30 cellular contexts compared by ENCODE assay signal in genomic region chr7:158368449-158368848, GRCh38.
"Had no signal": no experiment of that assay in that cellular context is flagged by ENCODE, and none has a peak within 500 bp of the region (broad histone marks: within the 10 kb centered on the region; RNA-seq: fewer than 3 reads in every experiment).

No MANE protein-coding gene starts in this region.

- H3K27ac ChIP-seq: coronary artery, esophagus muscularis mucosa, foreskin keratinocyte, gastroesophageal sphincter, heart left ventricle, hepatocyte, left ventricle myocardium inferior, neutrophil, pancreas, right lobe of liver, thoracic aorta, tibial nerve, upper lobe of left lung, uterus had no signal

- H3K36me3 ChIP-seq: esophagus muscularis mucosa, gastroesophageal sphincter, heart left ventricle, left ventricle myocardium inferior, neutrophil, pancreas, right lobe of liver, thoracic aorta, tibial nerve, upper lobe of left lung, uterus had no signal

- H3K9me3 ChIP-seq: esophagus muscularis mucosa, gastroesophageal sphincter, heart left ventricle, left ventricle myocardium inferior, mucosa of descending colon, neutrophil, pancreas, right lobe of liver, thoracic aorta, tibial nerve, upper lobe of left lung, uterus had no signal

- H3K27me3 ChIP-seq: foreskin keratinocyte, hepatocyte, neutrophil, pancreas, right lobe of liver, tibial nerve, upper lobe of left lung, uterus had no signal

- H3K4me1 ChIP-seq: esophagus muscularis mucosa, foreskin keratinocyte, gastroesophageal sphincter, heart left ventricle, left ventricle myocardium inferior, pancreas, right lobe of liver, tibial nerve, upper lobe of left lung, uterus had no signal

- H3K4me3 ChIP-seq: coronary artery, esophagus muscularis mucosa, gastroesophageal sphincter, heart left ventricle, hepatocyte, left ventricle myocardium inferior, lung, mucosa of descending colon, pancreas, right lobe of liver, smooth muscle cell, thoracic aorta, tibial nerve, upper lobe of left lung, uterus had no signal

- H3K27me3 Mint-ChIP-seq: memory B cell; naive B cell; natural killer cell treated with Interleukin-12 subunit alpha and Interleukin-12 subunit beta and Interleukin-15 and Interleukin-18, amount 100 ng/mL, for 72 hours; stimulated activated memory B cell treated with anti-CD40 and anti-IgM and Interleukin-4, amounts not matched to agents 10 μg/mL and 1 μg/mL and 100 μg/mL, for 72 hours; stimulated activated naive CD8-positive, alpha-beta T cell treated with anti-CD3 and anti-CD28 coated beads, Interleukin-15, Interleukin-2, amounts not matched to agents 100 ng/mL and 50 ng/mL, for 24 hours had no signal

- H3K36me3 Mint-ChIP-seq: memory B cell; mesothelial cell of epicardium; naive B cell; natural killer cell treated with Interleukin-12 subunit alpha and Interleukin-12 subunit beta and Interleukin-15 and Interleukin-18, amount 100 ng/mL, for 72 hours; stimulated activated memory B cell treated with anti-CD40 and anti-IgM and Interleukin-4, amounts not matched to agents 10 μg/mL and 1 μg/mL and 100 μg/mL, for 72 hours had no signal

- H3K4me3 Mint-ChIP-seq: memory B cell; mesothelial cell of epicardium; naive B cell; natural killer cell treated with Interleukin-12 subunit alpha and Interleukin-12 subunit beta and Interleukin-15 and Interleukin-18, amount 100 ng/mL, for 72 hours; neural crest cell; stimulated activated memory B cell treated with anti-CD40 and anti-IgM and Interleukin-4, amounts not matched to agents 10 μg/mL and 1 μg/mL and 100 μg/mL, for 72 hours; stimulated activated naive CD8-positive, alpha-beta T cell treated with anti-CD3 and anti-CD28 coated beads, Interleukin-15, Interleukin-2, amounts not matched to agents 100 ng/mL and 50 ng/mL, for 24 hours had no signal

- H3K4me1 Mint-ChIP-seq: memory B cell; mesothelial cell of epicardium; naive B cell; stimulated activated memory B cell treated with anti-CD40 and anti-IgM and Interleukin-4, amounts not matched to agents 10 μg/mL and 1 μg/mL and 100 μg/mL, for 72 hours had no signal

- ATAC-seq: foreskin keratinocyte; gastroesophageal sphincter; heart left ventricle; mucosa of descending colon; natural killer cell treated with Interleukin-12 subunit alpha and Interleukin-12 subunit beta and Interleukin-15 and Interleukin-18, amount 100 ng/mL, for 72 hours; pancreas; right lobe of liver; stimulated activated memory B cell treated with anti-CD40 and anti-IgM and Interleukin-4, amounts not matched to agents 10 μg/mL and 1 μg/mL and 100 μg/mL, for 72 hours had no signal

- DNase-seq: dermis blood vessel endothelial cell; effector memory CD4-positive, alpha-beta T cell; foreskin keratinocyte; heart left ventricle; kidney; left ventricle myocardium inferior; mucosa of descending colon; naive B cell; stimulated activated CD4-positive, alpha-beta T cell treated with anti-CD3 and anti-CD28 coated beads, Interleukin-2, amount 100 ng/mL, for 24 hours; stimulated activated CD4-positive, alpha-beta T cell treated with anti-CD3 and anti-CD28 coated beads, Interleukin-4, amount 100 ng/mL, for 24 hours; upper lobe of left lung; uterus had no signal

- H3K27ac Mint-ChIP-seq: memory B cell; mesothelial cell of epicardium; naive B cell; natural killer cell treated with Interleukin-12 subunit alpha and Interleukin-12 subunit beta and Interleukin-15 and Interleukin-18, amount 100 ng/mL, for 72 hours; progenitor cell of endocrine pancreas; stimulated activated memory B cell treated with anti-CD40 and anti-IgM and Interleukin-4, amounts not matched to agents 10 μg/mL and 1 μg/mL and 100 μg/mL, for 72 hours; stimulated activated naive CD8-positive, alpha-beta T cell treated with anti-CD3 and anti-CD28 coated beads, Interleukin-15, Interleukin-2, amounts not matched to agents 100 ng/mL and 50 ng/mL, for 24 hours had no signal

- H3K9me3 Mint-ChIP-seq: mesothelial cell of epicardium; natural killer cell treated with Interleukin-12 subunit alpha and Interleukin-12 subunit beta and Interleukin-15 and Interleukin-18, amount 100 ng/mL, for 72 hours; neural crest cell; stimulated activated naive CD8-positive, alpha-beta T cell treated with anti-CD3 and anti-CD28 coated beads, Interleukin-15, Interleukin-2, amounts not matched to agents 100 ng/mL and 50 ng/mL, for 24 hours had no signal
